Comparison of ENCODE assay signal across 16 cellular contexts in the genomic region with DNA sequence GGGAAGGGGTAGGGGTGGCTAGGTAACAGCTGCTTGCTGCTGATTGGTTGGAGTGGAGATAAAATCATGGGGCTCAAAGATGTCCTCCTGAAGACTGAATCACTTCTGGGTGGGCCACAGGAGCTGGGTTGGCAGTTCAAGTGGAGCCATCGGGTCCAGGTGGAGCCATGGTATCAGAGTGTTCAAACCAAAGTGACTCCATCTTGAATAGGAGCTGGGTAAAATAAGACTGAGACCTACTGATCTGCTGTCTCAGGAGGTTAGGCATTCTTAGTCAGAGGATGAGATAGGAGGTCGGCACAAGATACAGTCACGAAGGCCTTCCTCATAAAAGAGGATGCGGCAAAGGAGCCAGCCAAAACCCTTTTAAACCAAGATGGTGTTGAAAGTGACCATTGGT.
DNase-seq lines count a peak whose midpoint lies in the region; ATAC-seq and TF ChIP-seq lines count a peak whose summit lies in the region.
"Had no signal": no experiment of that assay in that cellular context is flagged by ENCODE, and none has a peak within 500 bp of the region (broad histone marks: within the 10 kb centered on the region; RNA-seq: fewer than 3 reads in every experiment).

No MANE protein-coding gene starts in this region.

- H2BK5ac ChIP-seq in H9 (ENCODE audit: insufficient read length, low read length) = no peak overlapping the region

- no peaks in the 10 kb centered on the region for H3K9me3 ChIP-seq in H9 (ENCODE audit: control insufficient read depth, low read depth, low read length)
- H3K9me3 ChIP-seq in iPS-18a (ENCODE audit: control insufficient read depth, low read depth, low read length) = no peaks in the 10 kb centered on the region
- H3K9me3 ChIP-seq in spleen = no peaks in the 10 kb centered on the region
- H3K9me3 ChIP-seq: BLaER1 had no signal

- H3K36me3 Mint-ChIP-seq in H9 (ENCODE audit: insufficient read depth in 1 of 3, low read depth in 3 of 3) = peaks cover 13 to 18% (median 14%) of the 10 kb centered on the region in 3 experiments; a peak in 6 of 7 replicates
- peaks cover 30% of the 10 kb centered on the region for H3K36me3 Mint-ChIP-seq in WTC11
- H3K36me3 Mint-ChIP-seq in osteocyte (ENCODE audit: unreplicated experiment) = no peaks in the 10 kb centered on the region
- no peaks in the 10 kb centered on the region for H3K36me3 Mint-ChIP-seq in MCF 10A (ENCODE audit: insufficient read depth, unreplicated experiment)
- H3K36me3 Mint-ChIP-seq: CD14-positive monocyte; CD4-positive, alpha-beta memory T cell; IgD-negative memory B cell had no signal

- H3K27ac Mint-ChIP-seq in H9 = peak overlapping the region in 2 of 3 experiments; percentile 50 to 99; a peak in 1 of 7 replicates
- H3K27ac Mint-ChIP-seq in WTC11 = peak overlapping the region; percentile 94
- no peak overlapping the region for H3K27ac Mint-ChIP-seq in osteocyte (ENCODE audit: unreplicated experiment)
- H3K27ac Mint-ChIP-seq in MCF 10A (ENCODE audit: low read depth, unreplicated experiment) = no peak overlapping the region
- H3K27ac Mint-ChIP-seq: CD14-positive monocyte; CD4-positive, alpha-beta memory T cell; IgD-negative memory B cell had no signal

- H3K27ac ChIP-seq in H9 (ENCODE audit: insufficient read length, low read depth, low read length) = peak overlapping the region; percentile 52
- peak overlapping the region; percentile 90 for H3K27ac ChIP-seq in iPS-18a (ENCODE audit: low read length)
- H3K27ac ChIP-seq in spleen = no peak overlapping the region
- H3K27ac ChIP-seq: BLaER1 had no signal

- H3K4ac ChIP-seq in H9 (ENCODE audit: low read depth, low read length) = no peak overlapping the region; the same call in 1 of the 2 replicates

- H3K9me3 Mint-ChIP-seq in H9 (peaks cover 11 to 13% of the 10 kb centered on the region in 2 experiments; a peak in 4 of 5 replicates), WTC11 (peaks cover 37% of the 10 kb centered on the region), osteocyte (ENCODE audit: unreplicated experiment) (peaks cover 5% of the 10 kb centered on the region), MCF 10A (ENCODE audit: unreplicated experiment) (no peaks in the 10 kb centered on the region)
- H3K9me3 Mint-ChIP-seq: CD4-positive, alpha-beta memory T cell had no signal

- H4K20me1 ChIP-seq in H9 (ENCODE audit: control insufficient read depth, insufficient read depth, insufficient read length) = no peaks in the 10 kb centered on the region
- H4K20me1 ChIP-seq: BLaER1 had no signal

- H3K14ac ChIP-seq in H9 (ENCODE audit: insufficient read depth, low read length) = no peak overlapping the region

- no peak overlapping the region for H2BK15ac ChIP-seq in H9 (ENCODE audit: low read depth, low read length)

- H3K27me3 Mint-ChIP-seq in H9 (ENCODE audit: low read depth) (peaks cover 1% of the 10 kb centered on the region; the same call in 1 of the 2 replicates), WTC11 (ENCODE audit: low read depth) (peaks cover 14% of the 10 kb centered on the region), osteocyte (ENCODE audit: unreplicated experiment) (peaks cover 16% of the 10 kb centered on the region), MCF 10A (ENCODE audit: insufficient read depth, unreplicated experiment) (peaks cover 39% of the 10 kb centered on the region)

- H2BK12ac ChIP-seq in H9 (ENCODE audit: insufficient read length, low read depth, low read length) = no peak overlapping the region

- H3K4me1 Mint-ChIP-seq in H9 (peaks cover 28 to 34% of the 10 kb centered on the region in 2 experiments), WTC11 (peaks cover 44% of the 10 kb centered on the region), osteocyte (ENCODE audit: unreplicated experiment) (no peaks in the 10 kb centered on the region), MCF 10A (ENCODE audit: insufficient read depth, unreplicated experiment) (no peaks in the 10 kb centered on the region)
- H3K4me1 Mint-ChIP-seq: CD14-positive monocyte; CD4-positive, alpha-beta memory T cell; IgD-negative memory B cell had no signal

- H2BK20ac ChIP-seq in H9 (ENCODE audit: low read depth, low read length, poor library complexity, severe bottlenecking) = no peak overlapping the region

- H3K4me3 ChIP-seq in iPS-18a (ENCODE audit: low read length) (no peak overlapping the region), spleen (no peak overlapping the region)
- H3K4me3 ChIP-seq: BLaER1 had no signal

- no peaks in the 10 kb centered on the region; the same call in 1 of the 2 replicates for H3K4me1 ChIP-seq in H9 (ENCODE audit: insufficient read depth, low read length)
- peaks cover 16% of the 10 kb centered on the region for H3K4me1 ChIP-seq in iPS-18a (ENCODE audit: control insufficient read depth, low read depth, low read length)
- H3K4me1 ChIP-seq in spleen = no peaks in the 10 kb centered on the region
- H3K4me1 ChIP-seq: BLaER1 had no signal

- no peak overlapping the region for H3K9ac ChIP-seq in H9 (ENCODE audit: extremely low read depth, insufficient read length, low read length)
- H3K9ac ChIP-seq in iPS-18a (ENCODE audit: low read length) = no peak overlapping the region
- H3K9ac ChIP-seq: BLaER1 had no signal

- CTCF ChIA-PET in WTC11 (lab: Charles Lee) = interaction anchor here (2.9 kb wide), 1 partner anchor 145 kb away, joined by 8 read pairs; no protein-coding TSS in a partner anchor
- CTCF ChIA-PET in MCF 10A (lab: Yijun Ruan, JAX) = no interaction called here

- no peak overlapping the region for H3K4me2 ChIP-seq in H9 (ENCODE audit: insufficient read depth, insufficient read length, low read length)
- H3K4me2 ChIP-seq: BLaER1 had no signal

- H2AK5ac ChIP-seq in H9 (ENCODE audit: insufficient read length, low read length) = no peak overlapping the region

- H3K36me3 ChIP-seq in iPS-18a (ENCODE audit: control insufficient read depth, low read depth, low read length) (no peaks in the 10 kb centered on the region), spleen (no peaks in the 10 kb centered on the region)
- H3K36me3 ChIP-seq: BLaER1 had no signal

- H3K79me1 ChIP-seq in H9 (ENCODE audit: insufficient read depth, low read depth, low read length, poor library complexity, severe bottlenecking) = no peaks in the 10 kb centered on the region

- H3K18ac ChIP-seq in H9 (ENCODE audit: insufficient read length, low read depth, low read length) = no peak overlapping the region

- no peak overlapping the region for H2AFZ ChIP-seq in H9 (ENCODE audit: low read length)

- BruUV-seq in MCF 10A (replicated peaks; lab: Mats Ljungman, UMichigan) = no TSS peak

- no peaks in the 10 kb centered on the region for H3K23me2 ChIP-seq in H9 (ENCODE audit: insufficient read length, low read depth, low read length, poor library complexity, severe bottlenecking)

- H4K8ac ChIP-seq in H9 (replicated peaks; ENCODE audit: insufficient read length, low read depth, low read length) = no peak overlapping the region

- H2BK120ac ChIP-seq in H9 (ENCODE audit: low read depth, low read length, poor library complexity, severe bottlenecking) = no peak overlapping the region

- no peak overlapping the region for H4K91ac ChIP-seq in H9 (ENCODE audit: insufficient read length, low read depth, low read length)

- no peak overlapping the region for H3T11ph ChIP-seq in H9 (ENCODE audit: low read length)

- intact Hi-C loops in MCF 10A (cut with micrococcal nuclease) (no loop called here), spleen (cut with DNase I; ENCODE audit: low total_unique reads) (no loop called here)

- no peak for ATAC-seq in WTC11
- ATAC-seq: HepG2 had no signal

- H3K27me3 ChIP-seq in H9 (ENCODE audit: insufficient read depth, low read length) (no peaks in the 10 kb centered on the region), iPS-18a (ENCODE audit: control insufficient read depth, insufficient read depth, low read length) (no peaks in the 10 kb centered on the region), spleen (replicated peaks in 1 of 7) (peaks cover 0 to 9% (median 0%) of the 10 kb centered on the region in 7 donors)
- H3K27me3 ChIP-seq: BLaER1 had no signal

- TF ChIP-seq POLR2A in spleen (IDR thresholded peaks at IDR 0.05) = no peak

- POLR2A ChIA-PET in WTC11 (lab: Charles Lee) = no interaction called here
- POLR2A ChIA-PET in MCF 10A (lab: Yijun Ruan, JAX) = no interaction called here

- no peak overlapping the region for H3K23ac ChIP-seq in H9 (ENCODE audit: insufficient read length, low read depth, low read length)

- DNase-seq in H9 (no peak), WTC11 (ENCODE audit: low spot score) (no peak), NCI-H774 (lab: John Stamatoyannopoulos, UW) (no peak), osteocyte (ENCODE audit: extremely low spot score, unreplicated experiment) (no peak), MCF 10A (ENCODE audit: unreplicated experiment) (no peak), spleen (no peak)
- DNase-seq: 8988T; CD4-positive, alpha-beta memory T cell; DMS79 treated with DMSO at 0.1 percent for 48 hours; GF-D8; HCEC 1CT had no signal

- H3K4me3 Mint-ChIP-seq in H9 (no peak overlapping the region), WTC11 (no peak overlapping the region), osteocyte (ENCODE audit: unreplicated experiment) (no peak overlapping the region), MCF 10A (ENCODE audit: unreplicated experiment) (no peak overlapping the region)
- H3K4me3 Mint-ChIP-seq: CD4-positive, alpha-beta memory T cell; IgD-negative memory B cell had no signal

- H4K5ac ChIP-seq in H9 (ENCODE audit: insufficient read length, low read depth, low read length) = no peak overlapping the region

- H3K79me2 ChIP-seq in H9 (ENCODE audit: insufficient read depth, low read length) = no peaks in the 10 kb centered on the region

- H3K56ac ChIP-seq in H9 (ENCODE audit: insufficient read length, low read depth, low read length) = no peak overlapping the region

- no peak for TF ChIP-seq CTCF in H9 (conservative IDR thresholded peaks at IDR 0.05)
- no peak for TF ChIP-seq CTCF in WTC11 (IDR thresholded peaks at IDR 0.05)
- no peak for TF ChIP-seq CTCF in osteocyte (IDR thresholded peaks at IDR 0.05)
- no peak for TF ChIP-seq CTCF in MCF 10A (IDR thresholded peaks at IDR 0.05; ENCODE audit: unreplicated experiment)
- no peak for TF ChIP-seq CTCF in spleen (IDR thresholded peaks at IDR 0.05 in 8 of 11, conservative IDR thresholded peaks at IDR 0.05 in 3 of 11)

- no CpG with 5 or more reads among the region's 4 CpGs for WGBS in H9 (ENCODE audit: extremely low coverage, insufficient read length, low lambda C conversion rate)
- 91 to 96% (median 92%) methylated on average over 4 of the region's 4 CpGs for WGBS in spleen, 5 donors

TF ChIP-seq in WTC11, 78 proteins besides CTCF, POLR2A, EP300 and RAD21 (continues in another document):
- TF ChIP-seq, protein P1, sequence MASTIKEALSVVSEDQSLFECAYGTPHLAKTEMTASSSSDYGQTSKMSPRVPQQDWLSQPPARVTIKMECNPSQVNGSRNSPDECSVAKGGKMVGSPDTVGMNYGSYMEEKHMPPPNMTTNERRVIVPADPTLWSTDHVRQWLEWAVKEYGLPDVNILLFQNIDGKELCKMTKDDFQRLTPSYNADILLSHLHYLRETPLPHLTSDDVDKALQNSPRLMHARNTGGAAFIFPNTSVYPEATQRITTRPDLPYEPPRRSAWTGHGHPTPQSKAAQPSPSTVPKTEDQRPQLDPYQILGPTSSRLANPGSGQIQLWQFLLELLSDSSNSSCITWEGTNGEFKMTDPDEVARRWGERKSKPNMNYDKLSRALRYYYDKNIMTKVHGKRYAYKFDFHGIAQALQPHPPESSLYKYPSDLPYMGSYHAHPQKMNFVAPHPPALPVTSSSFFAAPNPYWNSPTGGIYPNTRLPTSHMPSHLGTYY (CRISPR knock-in tag; IDR thresholded peaks at IDR 0.05) = peak; percentile 68; the same call in 1 of the 2 replicates

Comparison
In these comparisons a context has a peak if more than half of its experiments do, and no peak if none do; other contexts are left out.
1. H3K27ac ChIP-seq: peak in H9 (single experiment) and iPS-18a (single experiment); none in spleen (0 of 8).
2. H3K27ac Mint-ChIP-seq: peak in H9 (2 of 3) and WTC11 (single experiment); none in osteocyte (single experiment) and MCF 10A (single experiment).